25 cellular contexts compared by ENCODE assay signal in the genomic region with DNA sequence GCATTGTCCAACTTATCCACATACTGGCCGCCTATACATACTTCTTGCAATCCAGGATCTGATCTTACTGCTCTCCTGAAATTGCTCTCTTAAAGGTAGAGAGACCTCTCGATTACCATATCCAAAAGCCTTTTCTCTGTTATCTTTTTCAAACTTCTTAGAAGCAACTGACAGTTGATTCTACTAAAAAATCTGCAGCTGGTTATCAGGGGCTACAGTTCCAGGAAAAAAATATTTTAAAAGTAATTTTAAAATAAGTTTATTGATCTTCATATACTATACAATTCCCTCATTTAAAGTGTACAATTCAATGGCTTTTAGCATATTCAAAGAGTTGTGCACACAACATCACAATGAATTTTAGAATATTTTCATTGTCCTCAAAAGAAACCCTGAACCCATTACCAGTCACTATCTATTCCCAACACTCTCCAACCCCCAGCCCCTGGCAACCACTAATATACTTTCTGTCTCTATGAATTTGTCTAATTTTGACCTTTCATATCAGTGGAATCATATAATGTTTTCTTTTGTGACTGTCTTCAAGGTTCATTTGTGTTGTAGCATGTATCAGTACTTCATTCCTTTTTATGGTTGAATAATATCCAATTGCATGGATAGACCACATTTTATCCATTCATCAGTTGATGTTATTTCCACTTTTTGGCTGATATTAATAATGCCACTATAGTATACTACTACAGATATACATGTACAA.
"Had no signal": no experiment of that assay in that cellular context is flagged by ENCODE, and none has a peak within 500 bp of the region (broad histone marks: within the 10 kb centered on the region; RNA-seq: fewer than 3 reads in every experiment).

No MANE protein-coding gene starts in this region.

- H3K27me3 ChIP-seq: adrenal gland had no signal

- H3K27ac ChIP-seq: adrenal gland, breast epithelium, WERI-Rb-1 had no signal

- FAIRE-seq: RCC 7860 had no signal

- H3K36me3 ChIP-seq: adrenal gland, breast epithelium, WERI-Rb-1 had no signal

- DNase-seq: activated CD4-positive, alpha-beta memory T cell treated with anti-CD3 and anti-CD28 coated beads, Interleukin-2, amount 10 ng/mL, durations not matched to agents 7 days and 5 days; activated CD4-positive, alpha-beta T cell treated with anti-CD3 and anti-CD28 coated beads for 36 hours; activated CD4-positive, alpha-beta T cell treated with anti-CD3 and anti-CD28 coated beads, Interleukin-2, amount 50 U/mL, for 1 hour; activated gamma-delta T cell; activated naive CD4-positive, alpha-beta T cell treated with anti-CD3 and anti-CD28 coated beads for 36 hours; activated naive CD8-positive, alpha-beta T cell treated with anti-CD3 and anti-CD28 coated beads, Interleukin-2, amount 10 ng/mL, durations not matched to agents 7 days and 5 days; activated T-cell treated with anti-CD3 and anti-CD28 coated beads for 4 hours; activated T-cell treated with anti-CD3 and anti-CD28 coated beads, Interleukin-2, amount 50 U/mL, for 48 hours; adrenal gland; anterior cingulate cortex; caudate nucleus; MM.1S; NCI-H1105; NCI-H1436; NCI-H1694 treated with DMSO at 0.1 percent for 48 hours; NCI-H2081; NCI-H510A treated with DMSO at 0.1 percent for 48 hours; NCI-H69; NK-92 treated with Interleukin-12 subunit alpha and Interleukin-12 subunit beta, amount 100 ng/mL, for 24 hours; PC-3; SHP77; WERI-Rb-1 had no signal

- ATAC-seq: activated CD4-positive, alpha-beta T cell treated with anti-CD3 and anti-CD28 coated beads for 36 hours; activated T-helper 17 cell treated with anti-CD3 and anti-CD28 coated beads, Interleukin-2, amount 50 U/mL, for 72 hours; PC-3 had no signal

- H3K4me3 ChIP-seq: adrenal gland, breast epithelium had no signal

- H3K9me3 ChIP-seq: adrenal gland, breast epithelium had no signal

- H3K4me1 ChIP-seq: adrenal gland, breast epithelium had no signal
